ENCODE assay signal across 8 cellular contexts in the genomic region with DNA sequence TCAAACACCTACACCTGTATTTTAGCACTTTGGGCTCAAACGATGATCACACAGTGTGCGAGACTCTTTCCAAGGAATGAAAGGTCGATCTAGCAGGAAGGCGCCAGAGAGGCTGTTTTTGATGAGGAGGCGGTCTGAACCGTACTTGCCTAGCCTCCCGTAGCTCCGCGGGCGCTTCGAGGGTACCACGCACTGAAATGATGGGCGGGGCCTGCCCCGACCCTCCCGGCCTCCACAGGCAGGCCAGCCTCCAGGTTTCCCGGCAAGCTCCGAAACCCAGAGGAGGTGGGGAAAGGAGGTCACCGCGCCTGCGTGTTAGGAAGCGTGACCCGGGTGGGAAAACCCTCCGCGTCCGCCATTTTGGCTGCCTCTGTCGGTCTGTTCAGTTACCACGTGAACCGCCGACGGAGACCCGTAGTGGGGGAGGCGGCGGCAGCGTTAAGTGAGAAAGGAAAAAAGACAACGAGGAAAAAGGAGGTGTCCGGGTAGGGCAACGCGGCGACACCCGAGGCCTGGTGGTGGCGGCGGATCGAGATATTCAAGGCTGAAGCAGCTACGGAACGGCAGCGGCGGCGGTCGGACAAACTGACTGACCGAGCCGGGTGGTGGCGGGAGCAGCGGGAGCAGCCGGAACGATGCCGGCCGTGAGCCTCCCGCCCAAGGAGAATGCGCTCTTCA. TPM values are rescaled to one million over a fixed set of nuclear protein-coding genes. Genes with fewer than 3 reads are reported as not detected.
DNase-seq lines count a peak whose midpoint lies in the region; ATAC-seq lines count a peak whose summit lies in the region.

A gene (plus strand): TSS at position 363 of the 678 bp plus-strand sequence. CDS start 273 bp downstream, at position 636.

- H3K36me3 Mint-ChIP-seq in activated CD8-positive, alpha-beta memory T cell treated with anti-CD3 and anti-CD28 coated beads, Interleukin-2, amount 10 ng/mL, durations not matched to agents 7 days and 5 days = peaks cover 28% of the 10 kb centered on the region

- H3K4me1 Mint-ChIP-seq in activated CD8-positive, alpha-beta memory T cell treated with anti-CD3 and anti-CD28 coated beads, Interleukin-2, amount 10 ng/mL, durations not matched to agents 7 days and 5 days = peaks cover 57% of the 10 kb centered on the region

- CTCF ChIA-PET in activated CD8-positive, alpha-beta memory T cell treated with anti-CD3 and anti-CD28 coated beads, Interleukin-2, amount 10 ng/mL, durations not matched to agents 7 days and 5 days (lab: Charles Lee) = interaction anchor here (0.6 to 2.2 kb wide), 11 partner anchors 11 to 282 kb away, joined by 3 to 8 read pairs (median 3); a partner anchor contains a TSS

- H3K79me1 ChIP-seq in mesendoderm (ENCODE audit: low read length) = peaks cover 2% of the 10 kb centered on the region

- H3K9me3 Mint-ChIP-seq in activated CD8-positive, alpha-beta memory T cell treated with anti-CD3 and anti-CD28 coated beads, Interleukin-2, amount 10 ng/mL, durations not matched to agents 7 days and 5 days (ENCODE audit: low read depth) = no peaks in the 10 kb centered on the region

- H3K4me1 ChIP-seq in NT2/D1 (ENCODE audit: insufficient read depth, insufficient read length) (no peaks in the 10 kb centered on the region), endocrine pancreas (ENCODE audit: control insufficient read depth, insufficient read depth, low read length) (peaks cover 18% of the 10 kb centered on the region), mesendoderm (ENCODE audit: control insufficient read depth, low read depth, low read length) (no peaks in the 10 kb centered on the region)

- H3K9me3 ChIP-seq in NT2/D1 (ENCODE audit: insufficient read depth, low read length) (peaks cover 6% of the 10 kb centered on the region; the same call in 1 of the 2 replicates), endocrine pancreas (ENCODE audit: control insufficient read depth, low read length) (no peaks in the 10 kb centered on the region)

- H3K18ac ChIP-seq in mesendoderm (ENCODE audit: low read length) = peak within 1 kb of the TSS; percentile 62

- peak within 1 kb of the TSS; percentile 99 for H3K27ac Mint-ChIP-seq in activated CD8-positive, alpha-beta memory T cell treated with anti-CD3 and anti-CD28 coated beads, Interleukin-2, amount 10 ng/mL, durations not matched to agents 7 days and 5 days

- no CpG with 5 or more reads among the region's 59 CpGs for WGBS in mesendoderm (ENCODE audit: extremely low coverage, insufficient coverage, low lambda C conversion rate)

- ATAC-seq in GM21381 (IDR thresholded peaks at IDR 0.05; ENCODE audit: unreplicated experiment) = peak; percentile 80
- peak; percentile 90 for ATAC-seq in activated CD8-positive, alpha-beta memory T cell treated with anti-CD3 and anti-CD28 coated beads, Interleukin-2, amount 10 ng/mL, durations not matched to agents 7 days and 5 days

- H2BK5ac ChIP-seq in mesendoderm (ENCODE audit: low read length) = peak within 1 kb of the TSS; percentile 73

- H4K5ac ChIP-seq in mesendoderm (ENCODE audit: low read length) = peak within 1 kb of the TSS; percentile 7

- peak within 1 kb of the TSS; percentile 69 for H3K4me2 ChIP-seq in mesendoderm (ENCODE audit: low read length)

- H3K27me3 Mint-ChIP-seq in activated CD8-positive, alpha-beta memory T cell treated with anti-CD3 and anti-CD28 coated beads, Interleukin-2, amount 10 ng/mL, durations not matched to agents 7 days and 5 days = no peaks in the 10 kb centered on the region

- DNase-seq in COR-L47 (lab: John Stamatoyannopoulos, UW) = peak; percentile 98
- peak; percentile 60 to 99 (median 97) for DNase-seq in HUDEP-2 (lab: John Stamatoyannopoulos, UW; ENCODE audit: unreplicated experiment in 76 of 76)
- DNase-seq in NT2/D1 (ENCODE audit: low read depth, low spot score) = peak; percentile 92
- peak; percentile 99 for DNase-seq in activated CD8-positive, alpha-beta memory T cell treated with anti-CD3 and anti-CD28 coated beads, Interleukin-2, amount 10 ng/mL, durations not matched to agents 7 days and 5 days
- DNase-seq in mesendoderm = peak; percentile 99
- DNase-seq in stimulated activated CD8-positive, alpha-beta memory T cell treated with anti-CD3 and anti-CD28 coated beads, Interleukin-15, amount 100 ng/mL, for 1 hour (ENCODE audit: low read depth) = peak; percentile 94

- H2AK5ac ChIP-seq in mesendoderm (ENCODE audit: low read length) = no peak within 1 kb of the TSS

- H2BK15ac ChIP-seq in mesendoderm (replicated peaks; ENCODE audit: low read depth) = no peak within 1 kb of the TSS

- H3K4me3 ChIP-seq in NT2/D1 (ENCODE audit: insufficient read length, low read depth) = peak within 1 kb of the TSS; percentile 93
- H3K4me3 ChIP-seq in endocrine pancreas (ENCODE audit: control insufficient read depth, insufficient read depth, low read length) = peak within 1 kb of the TSS; percentile 92
- H3K4me3 ChIP-seq in mesendoderm (ENCODE audit: low read length) = peak within 1 kb of the TSS; percentile 93

- peak within 1 kb of the TSS; percentile 13 for H2BK120ac ChIP-seq in mesendoderm (ENCODE audit: low read depth, low read length)

- H3K79me2 ChIP-seq in mesendoderm (ENCODE audit: control insufficient read depth, insufficient read depth, low read length) = peaks cover 45% of the 10 kb centered on the region

- H3K56ac ChIP-seq in mesendoderm (ENCODE audit: low read length) = peak within 1 kb of the TSS; percentile 92

- H3K23ac ChIP-seq in mesendoderm (ENCODE audit: low read length) = peak within 1 kb of the TSS; percentile 86

- H3K4me3 Mint-ChIP-seq in activated CD8-positive, alpha-beta memory T cell treated with anti-CD3 and anti-CD28 coated beads, Interleukin-2, amount 10 ng/mL, durations not matched to agents 7 days and 5 days = peak within 1 kb of the TSS; percentile 97

- peak within 1 kb of the TSS; percentile 87 for H3K4ac ChIP-seq in mesendoderm (ENCODE audit: low read depth, low read length)

- H3K9ac ChIP-seq in NT2/D1 (ENCODE audit: insufficient read length, low read depth) (peak within 1 kb of the TSS; percentile 98), endocrine pancreas (ENCODE audit: control insufficient read depth, insufficient read depth, low read length) (peak within 1 kb of the TSS; percentile 90), mesendoderm (ENCODE audit: low read length) (peak within 1 kb of the TSS; percentile 81)

- H4K8ac ChIP-seq in mesendoderm (ENCODE audit: low read depth, low read length) = no peak within 1 kb of the TSS

- H3K36me3 ChIP-seq in NT2/D1 (ENCODE audit: insufficient read depth, insufficient read length, low read length) = peaks cover 19% of the 10 kb centered on the region
- no peaks in the 10 kb centered on the region for H3K36me3 ChIP-seq in endocrine pancreas (ENCODE audit: control insufficient read depth, insufficient read depth, low read length)
- H3K36me3 ChIP-seq in mesendoderm (ENCODE audit: control insufficient read depth, insufficient read depth, low read length) = peaks cover 3% of the 10 kb centered on the region

- no peaks in the 10 kb centered on the region for H3K27me3 ChIP-seq in NT2/D1 (ENCODE audit: insufficient read depth, insufficient read length)
- no peaks in the 10 kb centered on the region for H3K27me3 ChIP-seq in endocrine pancreas (ENCODE audit: control insufficient read depth, insufficient read depth, low read length)
- no peaks in the 10 kb centered on the region for H3K27me3 ChIP-seq in mesendoderm (ENCODE audit: insufficient read depth, low read length, poor library complexity)

- H3K27ac ChIP-seq in mesendoderm (ENCODE audit: low read depth, low read length) = peak within 1 kb of the TSS; percentile 85

RNA-seq across cellular contexts. Expression of the gene that starts here (rescaled TPM):
- total RNA-seq in activated CD8-positive, alpha-beta memory T cell treated with anti-CD3 and anti-CD28 coated beads, Interleukin-2, amount 10 ng/mL, durations not matched to agents 7 days and 5 days = 10 to 100 TPM; 50.0 to 70.8 TPM
- 55.8 TPM for polyA plus RNA-seq in mesendoderm (2013, experiment 1 of 2)
- 53.5 TPM for polyA plus RNA-seq in mesendoderm (2013, experiment 2 of 2)

Comparison
In these comparisons a context has a peak if more than half of its experiments do, and no peak if none do; other contexts are left out.
1. Peak in every context shown above with its lines: DNase-seq, ATAC-seq, H3K4me3 ChIP-seq and H3K27ac ChIP-seq.